In genomic region chr18:63971320-63972071, GRCh38 we compare ENCODE assay signal across 9 cellular contexts. TPM values are rescaled to one million over a fixed set of nuclear protein-coding genes. Genes with fewer than 3 reads are reported as not detected.
DNase-seq lines count a peak whose midpoint lies in the region; ATAC-seq lines count a peak whose summit lies in the region.
"Had no signal": no experiment of that assay in that cellular context is flagged by ENCODE, and none has a peak within 500 bp of the region (broad histone marks: within the 10 kb centered on the region; RNA-seq: fewer than 3 reads in every experiment).

No MANE protein-coding gene starts in this region.

- peaks cover 8% of the 10 kb centered on the region for H3K36me3 Mint-ChIP-seq in activated T-cell treated with anti-CD3 and anti-CD28 coated beads, Interleukin-2, amount 50 U/mL, for 24 hours (ENCODE audit: low read depth)
- H3K36me3 Mint-ChIP-seq in activated naive CD8-positive, alpha-beta T cell treated with anti-CD3 and anti-CD28 coated beads, Interleukin-2, amount 50 U/mL, for 24 hours (ENCODE audit: low read depth) = peaks cover 3% of the 10 kb centered on the region

- peak overlapping the region; percentile 86 for H3K4me3 Mint-ChIP-seq in activated T-cell treated with anti-CD3 and anti-CD28 coated beads, Interleukin-2, amount 50 U/mL, for 24 hours
- H3K4me3 Mint-ChIP-seq in activated naive CD8-positive, alpha-beta T cell treated with anti-CD3 and anti-CD28 coated beads, Interleukin-2, amount 50 U/mL, for 24 hours = peak overlapping the region; percentile 88

- H3K4me1 Mint-ChIP-seq in activated T-cell treated with anti-CD3 and anti-CD28 coated beads, Interleukin-2, amount 50 U/mL, for 24 hours (ENCODE audit: low read depth) = peaks cover 40% of the 10 kb centered on the region
- peaks cover 53% of the 10 kb centered on the region for H3K4me1 Mint-ChIP-seq in activated naive CD8-positive, alpha-beta T cell treated with anti-CD3 and anti-CD28 coated beads, Interleukin-2, amount 50 U/mL, for 24 hours

- H3K27ac Mint-ChIP-seq in activated T-cell treated with anti-CD3 and anti-CD28 coated beads, Interleukin-2, amount 50 U/mL, for 24 hours = peak overlapping the region; percentile 96
- peak overlapping the region; percentile 93 for H3K27ac Mint-ChIP-seq in activated naive CD8-positive, alpha-beta T cell treated with anti-CD3 and anti-CD28 coated beads, Interleukin-2, amount 50 U/mL, for 24 hours

- DNase-seq in activated T-cell treated with anti-CD3 and anti-CD28 coated beads, Interleukin-2, amount 50 U/mL, for 24 hours = no peak
- DNase-seq in activated T-cell treated with anti-CD3 and anti-CD28 coated beads, Interleukin-2, amount 50 U/mL, for 48 hours = no peak
- no peak for DNase-seq in activated naive CD8-positive, alpha-beta T cell treated with anti-CD3 and anti-CD28 coated beads, Interleukin-2, amount 50 U/mL, for 24 hours
- DNase-seq in kidney tubule cell (ENCODE audit: low spot score) (peak; percentile 27), NCI-H1436 (lab: John Stamatoyannopoulos, UW) (no peak), iPS-NIHi11 (ENCODE audit: low spot score) (no peak), NCI-H1092 (lab: John Stamatoyannopoulos, UW) (no peak)

- no peak for ATAC-seq in activated naive CD8-positive, alpha-beta T cell treated with anti-CD3 and anti-CD28 coated beads, Interleukin-2, amount 50 U/mL, for 24 hours

- H3K9me3 Mint-ChIP-seq in activated T-cell treated with anti-CD3 and anti-CD28 coated beads, Interleukin-2, amount 50 U/mL, for 24 hours = no peaks in the 10 kb centered on the region
- no peaks in the 10 kb centered on the region for H3K9me3 Mint-ChIP-seq in activated naive CD8-positive, alpha-beta T cell treated with anti-CD3 and anti-CD28 coated beads, Interleukin-2, amount 50 U/mL, for 24 hours

- peak overlapping the region; percentile 88 for H3K27ac ChIP-seq in temporal lobe (ENCODE audit: low read depth, low read length)

- H3K27me3 Mint-ChIP-seq in activated T-cell treated with anti-CD3 and anti-CD28 coated beads, Interleukin-2, amount 50 U/mL, for 24 hours = no peaks in the 10 kb centered on the region
- no peaks in the 10 kb centered on the region for H3K27me3 Mint-ChIP-seq in activated naive CD8-positive, alpha-beta T cell treated with anti-CD3 and anti-CD28 coated beads, Interleukin-2, amount 50 U/mL, for 24 hours

RNA-seq across cellular contexts. Expression of gene SERPINB8, which starts 1.6 kb away (rescaled TPM):
- total RNA-seq in temporal lobe = 0.98 TPM

RNA-seq across cellular contexts. Expression of gene HMSD, which starts 22.4 kb away (rescaled TPM):
- 0.25 TPM for total RNA-seq in temporal lobe
- total RNA-seq: myocyte had no signal
